Comparison of ENCODE assay signal across 8 cellular contexts in genomic region chr1:155244368-155245162, GRCh38. TPM values are rescaled to one million over a fixed set of nuclear protein-coding genes. Genes with fewer than 3 reads are reported as not detected.
DNase-seq lines count a peak whose midpoint lies in the region; ATAC-seq, FAIRE-seq and TF ChIP-seq lines count a peak whose summit lies in the region.

No MANE protein-coding gene starts in this region.

- POLR2A ChIA-PET in naive thymus-derived CD8-positive, alpha-beta T cell (lab: Charles Lee): interaction anchor here (0.5 to 3.6 kb wide), 19 partner anchors 9 to 1349 kb away, joined by 3 to 27 read pairs (median 6); partner anchors contain the start of genes ENTREP3, KRTCAP2, MSTO1 and MTX1

- WGBS in GM23248 (ENCODE audit: low coverage in 1 of 2, low lambda C conversion rate in 2 of 2, missing lambda C conversion rate in 2 of 2), 2 experiments: 1 to 2% methylated on average over 44 to 53 of the region's 53 CpGs

- intact Hi-C loops in activated T-helper 1 cell treated with anti-CD3 and anti-CD28 coated beads, Interleukin-12 subunit alpha, Interleukin-12 subunit beta, Interleukin-2, Interleukin-4 antibody, amounts not matched to agents 30 ng/mL and 10 ng/mL and 1 ng/mL, durations not matched to agents 14 hours and 24 hours and 36 hours (cut with micrococcal nuclease): loop anchor here (1.0 to 5.0 kb wide), 4 partner anchors 11 to 79 kb away; partner anchors contain the start of genes ENTREP3 and HCN3

- peaks cover 16% of the 10 kb centered on the region for H3K36me3 Mint-ChIP-seq in activated T-helper 1 cell treated with anti-CD3 and anti-CD28 coated beads, Interleukin-12 subunit alpha, Interleukin-12 subunit beta, Interleukin-2, Interleukin-4 antibody, amounts not matched to agents 30 ng/mL and 10 ng/mL and 1 ng/mL, durations not matched to agents 14 hours and 24 hours and 36 hours (ENCODE audit: low read depth)
- H3K36me3 Mint-ChIP-seq in naive thymus-derived CD8-positive, alpha-beta T cell: peaks cover 0 to 3% (median 3%) of the 10 kb centered on the region in 3 donors
- peaks cover 2 to 22% of the 10 kb centered on the region in 2 donors for H3K36me3 Mint-ChIP-seq in stimulated activated naive B cell treated with anti-CD40 and anti-IgM and Interleukin-4, amounts not matched to agents 10 μg/mL and 1 μg/mL and 100 μg/mL, for 72 hours

- H3K27me3 ChIP-seq in GM23248 (replicated peaks; ENCODE audit: insufficient read depth) (no peaks in the 10 kb centered on the region), Karpas-422 (ENCODE audit: low read length) (no peaks in the 10 kb centered on the region), fibroblast of lung (ENCODE audit: control insufficient read depth, insufficient read depth, low read length) (no peaks in the 10 kb centered on the region)

- H3K9me2 ChIP-seq in GM23248 (ENCODE audit: insufficient read depth) (no peaks in the 10 kb centered on the region), Karpas-422 (replicated peaks; ENCODE audit: insufficient read depth, low read length) (no peaks in the 10 kb centered on the region)

- H3K9ac ChIP-seq in GM23248 (peak overlapping the region; percentile 89), Karpas-422 (ENCODE audit: low read length) (peak overlapping the region; percentile 79), fibroblast of lung (ENCODE audit: insufficient read depth, low read length) (peak overlapping the region; percentile 57)

- peak overlapping the region; percentile 100 for H3K27ac Mint-ChIP-seq in activated T-helper 1 cell treated with anti-CD3 and anti-CD28 coated beads, Interleukin-12 subunit alpha, Interleukin-12 subunit beta, Interleukin-2, Interleukin-4 antibody, amounts not matched to agents 30 ng/mL and 10 ng/mL and 1 ng/mL, durations not matched to agents 14 hours and 24 hours and 36 hours
- peak overlapping the region; percentile 93 to 100 (median 96) for H3K27ac Mint-ChIP-seq in naive thymus-derived CD8-positive, alpha-beta T cell
- H3K27ac Mint-ChIP-seq in stimulated activated naive B cell treated with anti-CD40 and anti-IgM and Interleukin-4, amounts not matched to agents 10 μg/mL and 1 μg/mL and 100 μg/mL, for 72 hours: peak overlapping the region; percentile 84

- ATAC-seq in naive thymus-derived CD8-positive, alpha-beta T cell: peak; percentile 94 to 96
- peak; percentile 91 to 94 for ATAC-seq in stimulated activated naive B cell treated with anti-CD40 and anti-IgM and Interleukin-4, amounts not matched to agents 10 μg/mL and 1 μg/mL and 100 μg/mL, for 72 hours (replicated peaks)

- H3K4me3 ChIP-seq in GM23248 (peak overlapping the region; percentile 81), Karpas-422 (ENCODE audit: low read length) (peak overlapping the region; percentile 69), fibroblast of lung (replicated peaks in 1 of 4; ENCODE audit: control extremely low read depth in 1 of 4, insufficient read depth in 1 of 4, low read depth in 3 of 4, low read length in 4 of 4) (peak overlapping the region; percentile 65 to 72 (median 68))

- no peaks in the 10 kb centered on the region for H3K36me3 ChIP-seq in GM23248 (ENCODE audit: low read depth)
- H3K36me3 ChIP-seq in Karpas-422 (ENCODE audit: insufficient read depth, low read length): no peaks in the 10 kb centered on the region
- H3K36me3 ChIP-seq in fibroblast of lung (ENCODE audit: control insufficient read depth, insufficient read depth, low read length): peaks cover 10% of the 10 kb centered on the region

- H3K4me1 ChIP-seq in GM23248 (ENCODE audit: insufficient read depth) (peaks cover 20% of the 10 kb centered on the region), Karpas-422 (ENCODE audit: low read length) (peaks cover 41% of the 10 kb centered on the region), fibroblast of lung (ENCODE audit: control insufficient read depth, extremely low read depth, insufficient read depth, low read length) (peaks cover 16% of the 10 kb centered on the region)

- H4K20me1 ChIP-seq in GM23248 (ENCODE audit: insufficient read depth) (no peaks in the 10 kb centered on the region), Karpas-422 (ENCODE audit: insufficient read depth, low read depth, low read length) (no peaks in the 10 kb centered on the region), fibroblast of lung (ENCODE audit: control insufficient read depth, extremely low read depth, insufficient read depth, low read length) (no peaks in the 10 kb centered on the region)

- H3K4me2 ChIP-seq in GM23248 (ENCODE audit: unreplicated experiment) (peak overlapping the region; percentile 81), Karpas-422 (ENCODE audit: low read depth, low read length, poor library complexity, severe bottlenecking) (peak overlapping the region; percentile 78), fibroblast of lung (ENCODE audit: extremely low read depth, insufficient read depth, low read length) (peak overlapping the region; percentile 93)

- H3K9me3 ChIP-seq in GM23248 (ENCODE audit: low read depth) (no peaks in the 10 kb centered on the region), Karpas-422 (ENCODE audit: low read length) (no peaks in the 10 kb centered on the region), fibroblast of lung (ENCODE audit: control insufficient read depth, insufficient read depth, low read depth, low read length) (no peaks in the 10 kb centered on the region)

- H3K27me3 Mint-ChIP-seq in activated T-helper 1 cell treated with anti-CD3 and anti-CD28 coated beads, Interleukin-12 subunit alpha, Interleukin-12 subunit beta, Interleukin-2, Interleukin-4 antibody, amounts not matched to agents 30 ng/mL and 10 ng/mL and 1 ng/mL, durations not matched to agents 14 hours and 24 hours and 36 hours (ENCODE audit: insufficient read depth): peaks cover 2% of the 10 kb centered on the region
- peaks cover 0 to 5% (median 2%) of the 10 kb centered on the region in 5 donors for H3K27me3 Mint-ChIP-seq in naive thymus-derived CD8-positive, alpha-beta T cell
- H3K27me3 Mint-ChIP-seq in stimulated activated naive B cell treated with anti-CD40 and anti-IgM and Interleukin-4, amounts not matched to agents 10 μg/mL and 1 μg/mL and 100 μg/mL, for 72 hours: no peaks in the 10 kb centered on the region

- peak overlapping the region; percentile 86 for H3K4me3 Mint-ChIP-seq in activated T-helper 1 cell treated with anti-CD3 and anti-CD28 coated beads, Interleukin-12 subunit alpha, Interleukin-12 subunit beta, Interleukin-2, Interleukin-4 antibody, amounts not matched to agents 30 ng/mL and 10 ng/mL and 1 ng/mL, durations not matched to agents 14 hours and 24 hours and 36 hours
- peak overlapping the region; percentile 77 to 94 (median 89) for H3K4me3 Mint-ChIP-seq in naive thymus-derived CD8-positive, alpha-beta T cell
- H3K4me3 Mint-ChIP-seq in stimulated activated naive B cell treated with anti-CD40 and anti-IgM and Interleukin-4, amounts not matched to agents 10 μg/mL and 1 μg/mL and 100 μg/mL, for 72 hours: peak overlapping the region; percentile 82 to 84

- peaks cover 50% of the 10 kb centered on the region for H3K4me1 Mint-ChIP-seq in activated T-helper 1 cell treated with anti-CD3 and anti-CD28 coated beads, Interleukin-12 subunit alpha, Interleukin-12 subunit beta, Interleukin-2, Interleukin-4 antibody, amounts not matched to agents 30 ng/mL and 10 ng/mL and 1 ng/mL, durations not matched to agents 14 hours and 24 hours and 36 hours (ENCODE audit: low read depth)
- peaks cover 16 to 52% (median 42%) of the 10 kb centered on the region in 4 donors for H3K4me1 Mint-ChIP-seq in naive thymus-derived CD8-positive, alpha-beta T cell
- H3K4me1 Mint-ChIP-seq in stimulated activated naive B cell treated with anti-CD40 and anti-IgM and Interleukin-4, amounts not matched to agents 10 μg/mL and 1 μg/mL and 100 μg/mL, for 72 hours: peaks cover 29 to 38% of the 10 kb centered on the region in 2 donors

- H2AFZ ChIP-seq in GM23248 (peak overlapping the region; percentile 84), Karpas-422 (ENCODE audit: low read length) (0 out of 2 replicates have a peak overlapping the region, but pooled peaks have one; percentile 49), fibroblast of lung (ENCODE audit: low read length) (peak overlapping the region; percentile 96)

- H3F3A ChIP-seq in GM23248 (ENCODE audit: insufficient read depth): peaks cover 29% of the 10 kb centered on the region

- TF ChIP-seq CTCF in fibroblast of lung (conservative IDR thresholded peaks at IDR 0.05 in 1 of 2, IDR thresholded peaks at IDR 0.05 in 1 of 2; ENCODE audit: low read depth in 1 of 2, low read length in 2 of 2): peak in 1 of 2 donors; percentile 12

- peak; percentile 100 for DNase-seq in EL
- peak; percentile 99 for DNase-seq in GM23248
- peak; percentile 100 for DNase-seq in Karpas-422
- peak; percentile 95 for DNase-seq in RCC 7860 (ENCODE audit: low spot score)
- peak; percentile 95 for DNase-seq in activated T-helper 1 cell treated with anti-CD3 and anti-CD28 coated beads, Interleukin-12 subunit alpha, Interleukin-12 subunit beta, Interleukin-2, Interleukin-4 antibody, amounts not matched to agents 30 ng/mL and 10 ng/mL and 1 ng/mL, durations not matched to agents 14 hours and 24 hours and 36 hours (ENCODE audit: low spot score)
- DNase-seq in fibroblast of lung (ENCODE audit: low read depth in 2 of 2): peak; percentile 99 to 100
- peak; percentile 86 to 99 (median 96) for DNase-seq in naive thymus-derived CD8-positive, alpha-beta T cell
- peak; percentile 93 for DNase-seq in stimulated activated naive B cell treated with anti-CD40 and anti-IgM and Interleukin-4, amounts not matched to agents 10 μg/mL and 1 μg/mL and 100 μg/mL, for 72 hours

- no peaks in the 10 kb centered on the region for H3K9me3 Mint-ChIP-seq in activated T-helper 1 cell treated with anti-CD3 and anti-CD28 coated beads, Interleukin-12 subunit alpha, Interleukin-12 subunit beta, Interleukin-2, Interleukin-4 antibody, amounts not matched to agents 30 ng/mL and 10 ng/mL and 1 ng/mL, durations not matched to agents 14 hours and 24 hours and 36 hours
- H3K9me3 Mint-ChIP-seq in naive thymus-derived CD8-positive, alpha-beta T cell: peaks cover 0 to 5% (median 2%) of the 10 kb centered on the region in 9 donors
- no peaks in the 10 kb centered on the region for H3K9me3 Mint-ChIP-seq in stimulated activated naive B cell treated with anti-CD40 and anti-IgM and Interleukin-4, amounts not matched to agents 10 μg/mL and 1 μg/mL and 100 μg/mL, for 72 hours

- H3K27ac ChIP-seq in GM23248 (peak overlapping the region; percentile 91), Karpas-422 (ENCODE audit: low read length) (peak overlapping the region; percentile 77), fibroblast of lung (ENCODE audit: insufficient read depth, low read length) (peak overlapping the region; percentile 85)

- H3K79me2 ChIP-seq in GM23248 (ENCODE audit: insufficient read depth) (peaks cover 18% of the 10 kb centered on the region), Karpas-422 (ENCODE audit: low read length) (peaks cover 16% of the 10 kb centered on the region), fibroblast of lung (ENCODE audit: control insufficient read depth, insufficient read depth, low read length) (peaks cover 6% of the 10 kb centered on the region)

- in situ Hi-C loops in GM23248 (cut with MboI): no loop called here

- peak; percentile 74 for FAIRE-seq in RCC 7860 (lab: Jason Lieb, UNC)

RNA-seq across cellular contexts. Expression of gene ENTREP3, which starts 10.7 kb away (rescaled TPM):
- 6.4 and 8.0 TPM in 2 replicates for total RNA-seq in GM23248 (2014; rRNA removed; shearing (Covaris generic))
- polyA plus RNA-seq in GM23248 (2016; fragmentation: Nextera tagmentation; extraction: Ambion mirVana) (8.0 TPM in 2 replicates), fibroblast of lung (8.5 and 14.3 TPM in 2 replicates)
- 20.7 and 30.6 TPM in 2 replicates for total RNA-seq in Karpas-422 (2014; rRNA removed; shearing (Covaris generic); ENCODE audit: low replicate concordance)
- 40.3 and 45.5 TPM in 2 replicates for total RNA-seq in activated T-helper 1 cell treated with anti-CD3 and anti-CD28 coated beads, Interleukin-12 subunit alpha, Interleukin-12 subunit beta, Interleukin-2, Interleukin-4 antibody, amounts not matched to agents 30 ng/mL and 10 ng/mL and 1 ng/mL, durations not matched to agents 14 hours and 24 hours and 36 hours
- total RNA-seq in fibroblast of lung: 5.4 and 12.9 TPM in 2 replicates
- polyA plus RNA-seq in fibroblast of lung (2012): 35.4 and 52.2 TPM in 2 replicates
- 56.0 and 63.3 TPM in 2 replicates for polyA minus RNA-seq in fibroblast of lung (ENCODE audit: low replicate concordance)
- total RNA-seq in naive thymus-derived CD8-positive, alpha-beta T cell: 10 to 100 TPM; 10.7 to 13.5 TPM
- polyA plus RNA-seq in naive thymus-derived CD8-positive, alpha-beta T cell: 1 to 10 TPM; 1.8 to 2.5 (median 2.3) TPM

RNA-seq across cellular contexts. Expression of gene SCAMP3, which starts 17.6 kb away (rescaled TPM):
- total RNA-seq in GM23248 (2014; rRNA removed; shearing (Covaris generic)): 53.6 and 80.5 TPM in 2 replicates
- polyA plus RNA-seq in GM23248 (2016; fragmentation: Nextera tagmentation; extraction: Ambion mirVana): 135 and 141 TPM in 2 replicates
- total RNA-seq in Karpas-422 (2014; rRNA removed; shearing (Covaris generic); ENCODE audit: low replicate concordance): 69.7 and 73.5 TPM in 2 replicates
- total RNA-seq in activated T-helper 1 cell treated with anti-CD3 and anti-CD28 coated beads, Interleukin-12 subunit alpha, Interleukin-12 subunit beta, Interleukin-2, Interleukin-4 antibody, amounts not matched to agents 30 ng/mL and 10 ng/mL and 1 ng/mL, durations not matched to agents 14 hours and 24 hours and 36 hours: 147 and 168 TPM in 2 replicates
- total RNA-seq in fibroblast of lung: 25.2 and 33.2 TPM in 2 replicates
- 106 and 151 TPM in 2 replicates for polyA plus RNA-seq in fibroblast of lung
- 81.8 and 114 TPM in 2 replicates for polyA plus RNA-seq in fibroblast of lung (2012)
- polyA minus RNA-seq in fibroblast of lung (ENCODE audit: low replicate concordance): 180 and 307 TPM in 2 replicates
- total RNA-seq in naive thymus-derived CD8-positive, alpha-beta T cell: 100 to 1,000 TPM in 1 of 2 experiments, 10 to 100 TPM in 1; 93.3 to 105 TPM
- 100 to 1,000 TPM; 124 to 189 (median 138) TPM for polyA plus RNA-seq in naive thymus-derived CD8-positive, alpha-beta T cell

RNA-seq across cellular contexts. Expression of gene CLK2, which starts 28.7 kb away (rescaled TPM):
- 16.8 and 24.0 TPM in 2 replicates for total RNA-seq in GM23248 (2014; rRNA removed; shearing (Covaris generic))
- polyA plus RNA-seq in GM23248 (2016; fragmentation: Nextera tagmentation; extraction: Ambion mirVana): 10.2 and 10.4 TPM in 2 replicates
- 78.7 and 99.6 TPM in 2 replicates for total RNA-seq in Karpas-422 (2014; rRNA removed; shearing (Covaris generic); ENCODE audit: low replicate concordance)
- 87.0 and 91.6 TPM in 2 replicates for total RNA-seq in activated T-helper 1 cell treated with anti-CD3 and anti-CD28 coated beads, Interleukin-12 subunit alpha, Interleukin-12 subunit beta, Interleukin-2, Interleukin-4 antibody, amounts not matched to agents 30 ng/mL and 10 ng/mL and 1 ng/mL, durations not matched to agents 14 hours and 24 hours and 36 hours
- 21.3 and 26.8 TPM in 2 replicates for total RNA-seq in fibroblast of lung
- 34.0 and 40.9 TPM in 2 replicates for polyA plus RNA-seq in fibroblast of lung
- polyA plus RNA-seq in fibroblast of lung (2012): 23.9 and 27.2 TPM in 2 replicates
- 47.5 and 75.3 TPM in 2 replicates for polyA minus RNA-seq in fibroblast of lung (ENCODE audit: low replicate concordance)
- 100 to 1,000 TPM; 115 to 134 TPM for total RNA-seq in naive thymus-derived CD8-positive, alpha-beta T cell
- polyA plus RNA-seq in naive thymus-derived CD8-positive, alpha-beta T cell: 10 to 100 TPM; 11.3 to 22.6 (median 12.9) TPM

RNA-seq across cellular contexts. Expression of gene HCN3, which starts 32.7 kb away (rescaled TPM):
- total RNA-seq in GM23248 (2014; rRNA removed; shearing (Covaris generic)): 0.76 and 1.4 TPM in 2 replicates
- polyA plus RNA-seq in GM23248 (2016; fragmentation: Nextera tagmentation; extraction: Ambion mirVana): 1.6 and 1.9 TPM in 2 replicates
- 5.9 and 6.3 TPM in 2 replicates for total RNA-seq in Karpas-422 (2014; rRNA removed; shearing (Covaris generic); ENCODE audit: low replicate concordance)
- total RNA-seq in activated T-helper 1 cell treated with anti-CD3 and anti-CD28 coated beads, Interleukin-12 subunit alpha, Interleukin-12 subunit beta, Interleukin-2, Interleukin-4 antibody, amounts not matched to agents 30 ng/mL and 10 ng/mL and 1 ng/mL, durations not matched to agents 14 hours and 24 hours and 36 hours: 2.5 and 3.3 TPM in 2 replicates
- 0.99 and 1.0 TPM in 2 replicates for total RNA-seq in fibroblast of lung
- polyA plus RNA-seq in fibroblast of lung: 0.79 and 0.86 TPM in 2 replicates
- 0.73 and 1.1 TPM in 2 replicates for polyA plus RNA-seq in fibroblast of lung (2012)
- polyA minus RNA-seq in fibroblast of lung (ENCODE audit: low replicate concordance): 7.3 and 11.7 TPM in 2 replicates
- total RNA-seq in naive thymus-derived CD8-positive, alpha-beta T cell: 1 to 10 TPM; 3.9 to 4.1 TPM
- under 1 TPM in 2 of 3 donors, not detected in 1; 0.20 to 0.51 TPM for polyA plus RNA-seq in naive thymus-derived CD8-positive, alpha-beta T cell

RNA-seq across cellular contexts. Expression of gene MTX1, which starts 36.1 kb away (rescaled TPM):
- total RNA-seq in GM23248 (2014; rRNA removed; shearing (Covaris generic)): 39.6 and 61.4 TPM in 2 replicates
- polyA plus RNA-seq in GM23248 (2016; fragmentation: Nextera tagmentation; extraction: Ambion mirVana) (69.2 and 78.6 TPM in 2 replicates), fibroblast of lung (42.2 and 52.4 TPM in 2 replicates)
- 49.5 and 56.9 TPM in 2 replicates for total RNA-seq in Karpas-422 (2014; rRNA removed; shearing (Covaris generic); ENCODE audit: low replicate concordance)
- total RNA-seq in activated T-helper 1 cell treated with anti-CD3 and anti-CD28 coated beads, Interleukin-12 subunit alpha, Interleukin-12 subunit beta, Interleukin-2, Interleukin-4 antibody, amounts not matched to agents 30 ng/mL and 10 ng/mL and 1 ng/mL, durations not matched to agents 14 hours and 24 hours and 36 hours: 61.8 and 62.3 TPM in 2 replicates
- total RNA-seq in fibroblast of lung: 36.7 and 46.6 TPM in 2 replicates
- polyA plus RNA-seq in fibroblast of lung (2012): 51.8 and 72.5 TPM in 2 replicates
- polyA minus RNA-seq in fibroblast of lung (ENCODE audit: low replicate concordance): 97.5 and 113 TPM in 2 replicates
- 10 to 100 TPM; 26.9 to 27.1 TPM for total RNA-seq in naive thymus-derived CD8-positive, alpha-beta T cell
- polyA plus RNA-seq in naive thymus-derived CD8-positive, alpha-beta T cell: 10 to 100 TPM; 45.8 to 50.7 (median 48.5) TPM

Comparison
In these comparisons a context has a peak if more than half of its experiments do, and no peak if none do; other contexts are left out.
1. Peak in every context shown above with its lines: DNase-seq, ATAC-seq, H3K4me3 ChIP-seq and H3K27ac ChIP-seq.